1 cellular context compared by ENCODE assay signal in the genomic region with DNA sequence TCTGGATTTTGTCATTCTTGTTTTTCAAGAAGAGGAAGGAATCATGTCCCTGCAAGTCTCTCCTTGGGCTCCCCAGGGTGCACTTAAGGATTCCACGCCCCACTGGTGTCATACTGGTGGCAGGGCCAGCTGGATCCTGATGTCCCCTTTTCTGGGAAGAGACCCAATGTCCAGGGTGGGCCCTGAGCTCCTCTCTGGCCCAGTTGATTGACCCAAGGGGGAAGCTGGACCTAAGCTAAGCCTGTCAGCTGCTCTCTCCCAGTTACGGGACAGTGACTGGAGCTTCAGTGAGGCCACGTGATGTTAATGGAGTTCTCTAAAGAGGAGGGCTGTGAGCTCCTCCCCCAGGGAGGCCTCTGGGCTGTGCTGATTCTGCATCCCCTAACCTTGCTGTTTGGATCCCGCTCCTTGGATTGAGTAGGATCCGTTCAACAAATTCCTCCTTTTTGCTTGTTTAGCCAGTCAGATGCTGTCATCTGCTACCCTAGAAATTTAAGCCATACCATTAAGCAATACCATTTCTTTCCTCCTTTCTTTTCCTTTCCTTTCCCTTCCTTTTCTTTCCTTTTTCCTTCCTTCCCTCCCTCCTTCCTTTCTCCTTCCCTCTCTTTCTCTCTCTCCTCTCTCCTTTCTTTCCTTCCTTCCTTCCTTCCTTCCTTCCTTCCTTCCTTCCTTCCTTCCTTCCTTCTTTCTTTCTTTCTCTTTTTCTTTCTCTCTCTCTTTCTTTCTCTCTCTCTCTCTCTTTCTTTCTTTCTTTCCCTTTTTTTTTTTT.
A peak's percentile ranks its signal among the peaks of the same experiment; 100 is the strongest.
TF ChIP-seq lines count a peak whose summit lies in the region.

No MANE protein-coding gene starts in this region.

TF ChIP-seq in H1, 55 proteins besides CTCF, POLR2A, EP300 and RAD21:
- TF ChIP-seq RFX5 (IDR thresholded peaks at IDR 0.05; ENCODE audit: borderline replicate concordance, low read depth, low read length): no peak
- no peak for TF ChIP-seq TEAD4 (IDR thresholded peaks at IDR 0.05; ENCODE audit: low read depth, low read length)
- no peak for TF ChIP-seq FOSL1 (IDR thresholded peaks at IDR 0.05; ENCODE audit: insufficient read depth, low read depth, low read length)
- no peak for TF ChIP-seq PHF8 (conservative IDR thresholded peaks at IDR 0.05; ENCODE audit: low read depth, low read length)
- 0 out of 2 replicates have a peak, but pooled peaks have one; percentile 19 for TF ChIP-seq TAF1 (IDR thresholded peaks at IDR 0.05; ENCODE audit: low read depth, low read length)
- TF ChIP-seq, protein P1, sequence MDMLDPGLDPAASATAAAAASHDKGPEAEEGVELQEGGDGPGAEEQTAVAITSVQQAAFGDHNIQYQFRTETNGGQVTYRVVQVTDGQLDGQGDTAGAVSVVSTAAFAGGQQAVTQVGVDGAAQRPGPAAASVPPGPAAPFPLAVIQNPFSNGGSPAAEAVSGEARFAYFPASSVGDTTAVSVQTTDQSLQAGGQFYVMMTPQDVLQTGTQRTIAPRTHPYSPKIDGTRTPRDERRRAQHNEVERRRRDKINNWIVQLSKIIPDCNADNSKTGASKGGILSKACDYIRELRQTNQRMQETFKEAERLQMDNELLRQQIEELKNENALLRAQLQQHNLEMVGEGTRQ (IDR thresholded peaks at IDR 0.05; ENCODE audit: low read length): peak; percentile 72
- TF ChIP-seq HDAC6 (IDR thresholded peaks at IDR 0.05; ENCODE audit: low read depth, low read length): no peak
- TF ChIP-seq, protein P2, sequence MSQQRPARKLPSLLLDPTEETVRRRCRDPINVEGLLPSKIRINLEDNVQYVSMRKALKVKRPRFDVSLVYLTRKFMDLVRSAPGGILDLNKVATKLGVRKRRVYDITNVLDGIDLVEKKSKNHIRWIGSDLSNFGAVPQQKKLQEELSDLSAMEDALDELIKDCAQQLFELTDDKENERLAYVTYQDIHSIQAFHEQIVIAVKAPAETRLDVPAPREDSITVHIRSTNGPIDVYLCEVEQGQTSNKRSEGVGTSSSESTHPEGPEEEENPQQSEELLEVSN (IDR thresholded peaks at IDR 0.05): no peak
- TF ChIP-seq, protein P3, sequence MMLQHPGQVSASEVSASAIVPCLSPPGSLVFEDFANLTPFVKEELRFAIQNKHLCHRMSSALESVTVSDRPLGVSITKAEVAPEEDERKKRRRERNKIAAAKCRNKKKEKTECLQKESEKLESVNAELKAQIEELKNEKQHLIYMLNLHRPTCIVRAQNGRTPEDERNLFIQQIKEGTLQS (IDR thresholded peaks at IDR 0.05; ENCODE audit: insufficient read depth, low read depth, low read length): 0 out of 2 replicates have a peak, but pooled peaks have one; percentile 9
- TF ChIP-seq HDAC2 (IDR thresholded peaks at IDR 0.05; ENCODE audit: borderline replicate concordance in 1 of 2, low read depth in 2 of 2, low read length in 2 of 2): no peak
- TF ChIP-seq, protein P4, sequence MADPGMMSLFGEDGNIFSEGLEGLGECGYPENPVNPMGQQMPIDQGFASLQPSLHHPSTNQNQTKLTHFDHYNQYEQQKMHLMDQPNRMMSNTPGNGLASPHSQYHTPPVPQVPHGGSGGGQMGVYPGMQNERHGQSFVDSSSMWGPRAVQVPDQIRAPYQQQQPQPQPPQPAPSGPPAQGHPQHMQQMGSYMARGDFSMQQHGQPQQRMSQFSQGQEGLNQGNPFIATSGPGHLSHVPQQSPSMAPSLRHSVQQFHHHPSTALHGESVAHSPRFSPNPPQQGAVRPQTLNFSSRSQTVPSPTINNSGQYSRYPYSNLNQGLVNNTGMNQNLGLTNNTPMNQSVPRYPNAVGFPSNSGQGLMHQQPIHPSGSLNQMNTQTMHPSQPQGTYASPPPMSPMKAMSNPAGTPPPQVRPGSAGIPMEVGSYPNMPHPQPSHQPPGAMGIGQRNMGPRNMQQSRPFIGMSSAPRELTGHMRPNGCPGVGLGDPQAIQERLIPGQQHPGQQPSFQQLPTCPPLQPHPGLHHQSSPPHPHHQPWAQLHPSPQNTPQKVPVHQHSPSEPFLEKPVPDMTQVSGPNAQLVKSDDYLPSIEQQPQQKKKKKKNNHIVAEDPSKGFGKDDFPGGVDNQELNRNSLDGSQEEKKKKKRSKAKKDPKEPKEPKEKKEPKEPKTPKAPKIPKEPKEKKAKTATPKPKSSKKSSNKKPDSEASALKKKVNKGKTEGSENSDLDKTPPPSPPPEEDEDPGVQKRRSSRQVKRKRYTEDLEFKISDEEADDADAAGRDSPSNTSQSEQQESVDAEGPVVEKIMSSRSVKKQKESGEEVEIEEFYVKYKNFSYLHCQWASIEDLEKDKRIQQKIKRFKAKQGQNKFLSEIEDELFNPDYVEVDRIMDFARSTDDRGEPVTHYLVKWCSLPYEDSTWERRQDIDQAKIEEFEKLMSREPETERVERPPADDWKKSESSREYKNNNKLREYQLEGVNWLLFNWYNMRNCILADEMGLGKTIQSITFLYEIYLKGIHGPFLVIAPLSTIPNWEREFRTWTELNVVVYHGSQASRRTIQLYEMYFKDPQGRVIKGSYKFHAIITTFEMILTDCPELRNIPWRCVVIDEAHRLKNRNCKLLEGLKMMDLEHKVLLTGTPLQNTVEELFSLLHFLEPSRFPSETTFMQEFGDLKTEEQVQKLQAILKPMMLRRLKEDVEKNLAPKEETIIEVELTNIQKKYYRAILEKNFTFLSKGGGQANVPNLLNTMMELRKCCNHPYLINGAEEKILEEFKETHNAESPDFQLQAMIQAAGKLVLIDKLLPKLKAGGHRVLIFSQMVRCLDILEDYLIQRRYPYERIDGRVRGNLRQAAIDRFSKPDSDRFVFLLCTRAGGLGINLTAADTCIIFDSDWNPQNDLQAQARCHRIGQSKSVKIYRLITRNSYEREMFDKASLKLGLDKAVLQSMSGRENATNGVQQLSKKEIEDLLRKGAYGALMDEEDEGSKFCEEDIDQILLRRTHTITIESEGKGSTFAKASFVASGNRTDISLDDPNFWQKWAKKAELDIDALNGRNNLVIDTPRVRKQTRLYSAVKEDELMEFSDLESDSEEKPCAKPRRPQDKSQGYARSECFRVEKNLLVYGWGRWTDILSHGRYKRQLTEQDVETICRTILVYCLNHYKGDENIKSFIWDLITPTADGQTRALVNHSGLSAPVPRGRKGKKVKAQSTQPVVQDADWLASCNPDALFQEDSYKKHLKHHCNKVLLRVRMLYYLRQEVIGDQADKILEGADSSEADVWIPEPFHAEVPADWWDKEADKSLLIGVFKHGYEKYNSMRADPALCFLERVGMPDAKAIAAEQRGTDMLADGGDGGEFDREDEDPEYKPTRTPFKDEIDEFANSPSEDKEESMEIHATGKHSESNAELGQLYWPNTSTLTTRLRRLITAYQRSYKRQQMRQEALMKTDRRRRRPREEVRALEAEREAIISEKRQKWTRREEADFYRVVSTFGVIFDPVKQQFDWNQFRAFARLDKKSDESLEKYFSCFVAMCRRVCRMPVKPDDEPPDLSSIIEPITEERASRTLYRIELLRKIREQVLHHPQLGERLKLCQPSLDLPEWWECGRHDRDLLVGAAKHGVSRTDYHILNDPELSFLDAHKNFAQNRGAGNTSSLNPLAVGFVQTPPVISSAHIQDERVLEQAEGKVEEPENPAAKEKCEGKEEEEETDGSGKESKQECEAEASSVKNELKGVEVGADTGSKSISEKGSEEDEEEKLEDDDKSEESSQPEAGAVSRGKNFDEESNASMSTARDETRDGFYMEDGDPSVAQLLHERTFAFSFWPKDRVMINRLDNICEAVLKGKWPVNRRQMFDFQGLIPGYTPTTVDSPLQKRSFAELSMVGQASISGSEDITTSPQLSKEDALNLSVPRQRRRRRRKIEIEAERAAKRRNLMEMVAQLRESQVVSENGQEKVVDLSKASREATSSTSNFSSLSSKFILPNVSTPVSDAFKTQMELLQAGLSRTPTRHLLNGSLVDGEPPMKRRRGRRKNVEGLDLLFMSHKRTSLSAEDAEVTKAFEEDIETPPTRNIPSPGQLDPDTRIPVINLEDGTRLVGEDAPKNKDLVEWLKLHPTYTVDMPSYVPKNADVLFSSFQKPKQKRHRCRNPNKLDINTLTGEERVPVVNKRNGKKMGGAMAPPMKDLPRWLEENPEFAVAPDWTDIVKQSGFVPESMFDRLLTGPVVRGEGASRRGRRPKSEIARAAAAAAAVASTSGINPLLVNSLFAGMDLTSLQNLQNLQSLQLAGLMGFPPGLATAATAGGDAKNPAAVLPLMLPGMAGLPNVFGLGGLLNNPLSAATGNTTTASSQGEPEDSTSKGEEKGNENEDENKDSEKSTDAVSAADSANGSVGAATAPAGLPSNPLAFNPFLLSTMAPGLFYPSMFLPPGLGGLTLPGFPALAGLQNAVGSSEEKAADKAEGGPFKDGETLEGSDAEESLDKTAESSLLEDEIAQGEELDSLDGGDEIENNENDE (IDR thresholded peaks at IDR 0.05; ENCODE audit: insufficient replicate concordance, low read length): no peak
- no peak for TF ChIP-seq TCF12 (IDR thresholded peaks at IDR 0.05; ENCODE audit: low read depth, low read length)
- TF ChIP-seq NRF1 (IDR thresholded peaks at IDR 0.05; ENCODE audit: low read depth, low read length): no peak
- TF ChIP-seq CBX8 (IDR thresholded peaks at IDR 0.05; ENCODE audit: borderline replicate concordance, low read depth, low read length): no peak
- TF ChIP-seq POLR2AphosphoS5 (IDR thresholded peaks at IDR 0.05; ENCODE audit: low read depth, low read length): no peak
